In genomic region chr2:166127217-166128155, GRCh38 we compare ENCODE assay signal across 8 cellular contexts. TPM values are rescaled to one million over a fixed set of nuclear protein-coding genes. Genes with fewer than 3 reads are reported as not detected.
DNase-seq lines count a peak whose midpoint lies in the region; TF ChIP-seq lines count a peak whose summit lies in the region.

SCN1A (minus strand) TSS chr2:166128020; CDS start chr2:166073621, 54,399 bp downstream.

- DNase-seq in Daoy (ENCODE audit: low read depth), result peak; percentile 4
- peak; percentile 21 for DNase-seq in HFFc6
- DNase-seq in NCI-H345 (lab: John Stamatoyannopoulos, UW), result peak; percentile 62
- DNase-seq in astrocyte of the hippocampus (ENCODE audit: low read depth, low spot score), result peak; percentile 56
- DNase-seq in iPS-NIHi7 (ENCODE audit: extremely low spot score), result peak; percentile 30
- no peak for DNase-seq in thyroid gland
- no peak for DNase-seq in HuH-7.5 (ENCODE audit: low spot score)
- DNase-seq in stimulated activated CD4-positive, alpha-beta T cell treated with anti-CD3 and anti-CD28 coated beads, Interleukin-2, amount 100 ng/mL, for 48 hours, result no peak

- peak; percentile 92 for TF ChIP-seq CTCF in HFFc6 (IDR thresholded peaks at IDR 0.05)
- peak in 5 of 6 experiments; percentile 3 to 72 (median 45) for TF ChIP-seq CTCF in thyroid gland (IDR thresholded peaks at IDR 0.05)

- H3K27me3 ChIP-seq in thyroid gland, result no peaks in the 10 kb centered on the region

- no peak for TF ChIP-seq POLR2A in thyroid gland (IDR thresholded peaks at IDR 0.05)

- intact Hi-C loops in thyroid gland (cut with DNase I), result loop anchor here (10.0 kb wide), 1 partner anchor 173 kb away; the partner anchor contains the start of gene TTC21B

- H3K4me1 Mint-ChIP-seq in HFFc6 (ENCODE audit: low read depth), result peaks cover 5% of the 10 kb centered on the region; the same call in 1 of the 2 replicates

- no peak within 1 kb of the TSS for H3K27ac Mint-ChIP-seq in HFFc6

- no peaks in the 10 kb centered on the region for H3K9me3 Mint-ChIP-seq in HFFc6

- H3K4me3 ChIP-seq in thyroid gland (replicated peaks in 1 of 3), result no peak within 1 kb of the TSS

- no peaks in the 10 kb centered on the region for H3K36me3 ChIP-seq in thyroid gland

- no peaks in the 10 kb centered on the region for H3K36me3 Mint-ChIP-seq in HFFc6 (ENCODE audit: low read depth)

- H3K27ac ChIP-seq in thyroid gland, result no peak within 1 kb of the TSS

- H3K9me3 ChIP-seq in thyroid gland, result no peaks in the 10 kb centered on the region

- no peak within 1 kb of the TSS for H3K4me3 Mint-ChIP-seq in HFFc6

- H3K27me3 Mint-ChIP-seq in HFFc6 (ENCODE audit: insufficient read depth), result peaks cover 9% of the 10 kb centered on the region; the same call in 1 of the 2 replicates

- WGBS in thyroid gland, 2 donors, result 13 to 19% methylated on average over 7 of the region's 7 CpGs

- no peaks in the 10 kb centered on the region for H3K4me1 ChIP-seq in thyroid gland

RNA-seq across cellular contexts. Expression of gene SCN1A, which starts in this region (rescaled TPM):
- not detected in 2 replicates for total RNA-seq in Daoy (2014; rRNA removed; shearing (Covaris generic))
- total RNA-seq in HFFc6 (2021; fragmentation: NEBNext Ultra II Directional; extraction: Animal tissue kit (Norgen Biotek cat#: 25700)), result not detected
- total RNA-seq in thyroid gland, result not detected

Comparison
In these comparisons a context has a peak if more than half of its experiments do, and no peak if none do; other contexts are left out.
1. Peak in DNase-seq in Daoy; RNA of the gene not detected or under 1 TPM.
2. Peak in DNase-seq in HFFc6; RNA of the gene not detected or under 1 TPM.
3. DNase-seq: peak in NCI-H345 (single experiment), astrocyte of the hippocampus (single experiment) and iPS-NIHi7 (single experiment); none in thyroid gland (0 of 2), HuH-7.5 (single experiment) and stimulated activated CD4-positive, alpha-beta T cell treated with anti-CD3 and anti-CD28 coated beads, Interleukin-2, amount 100 ng/mL, for 48 hours (0 of 2).